In the genomic region with DNA sequence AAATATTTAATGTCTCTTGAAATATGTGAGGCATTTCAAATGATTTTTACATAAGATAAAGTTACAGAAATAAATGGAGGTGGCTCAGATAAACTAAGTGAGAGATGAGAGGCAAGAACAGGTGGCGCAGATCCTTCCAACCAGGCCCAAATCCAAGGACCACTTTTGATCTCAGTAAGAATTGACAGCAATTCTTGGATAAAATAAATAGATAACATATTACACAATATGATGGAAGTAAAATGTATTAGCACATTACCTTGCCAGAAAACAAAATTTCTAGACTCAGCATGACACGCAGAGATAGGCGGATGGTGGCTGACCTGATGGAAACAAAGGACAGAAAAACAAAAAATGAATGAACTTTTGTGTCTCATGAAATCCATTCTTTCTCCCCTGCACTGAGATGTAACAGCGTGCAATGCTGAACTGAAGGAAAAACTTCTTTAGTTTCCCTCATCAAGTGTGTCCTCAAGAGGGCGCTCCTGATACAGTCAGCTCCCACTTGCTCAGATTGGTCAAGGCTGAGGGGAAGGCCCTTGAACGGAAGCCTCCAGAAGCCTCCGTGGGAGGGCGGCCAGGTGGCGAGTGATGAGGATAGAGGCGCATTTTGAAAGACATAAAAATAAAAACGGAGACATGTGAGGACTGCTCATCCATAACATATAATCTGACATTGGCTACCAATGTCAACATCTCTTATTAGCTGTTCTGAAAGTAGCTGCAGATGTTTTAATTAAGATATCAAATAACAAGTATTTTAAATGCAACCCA, we compare ENCODE assay signal across 8 cellular contexts.
A peak's percentile ranks its signal among the peaks of the same experiment; 100 is the strongest.
DNase-seq lines count a peak whose midpoint lies in the region; ATAC-seq and TF ChIP-seq lines count a peak whose summit lies in the region.

No MANE protein-coding gene starts in this region.

- H3K4me3 ChIP-seq in GM12864 (ENCODE audit: low read depth, low read length) (no peak overlapping the region), rectal smooth muscle tissue (ENCODE audit: low read length) (peak overlapping the region; percentile 18), vagina (no peak overlapping the region)

- no peak for TF ChIP-seq POLR2A in vagina (IDR thresholded peaks at IDR 0.05)

- TF ChIP-seq CTCF in GM12864 (IDR thresholded peaks at IDR 0.05; ENCODE audit: low read depth, low read length, missing control alignments) (peak; percentile 84), vagina (IDR thresholded peaks at IDR 0.05) (peak; percentile 77 to 84 (median 84))

- H3K9ac ChIP-seq in rectal smooth muscle tissue (ENCODE audit: low read length): no peak overlapping the region

- intact Hi-C loops in head of caudate nucleus (cut with DNase I) (loop anchor here (5.0 kb wide), 2 partner anchors 157 to 247 kb away; no protein-coding TSS in a partner anchor), vagina (cut with DNase I) (loop anchor here (5.0 kb wide), 1 partner anchor 257 kb away; no protein-coding TSS in a partner anchor)

- H3K4me1 ChIP-seq in rectal smooth muscle tissue (ENCODE audit: control insufficient read depth, insufficient read depth, low read length) (no peaks in the 10 kb centered on the region), vagina (peaks cover 30% of the 10 kb centered on the region)

- H3K27ac ChIP-seq in rectal smooth muscle tissue (ENCODE audit: low read depth, low read length) (no peak overlapping the region), vagina (peak overlapping the region; percentile 86)

- peak; percentile 60 for ATAC-seq in HG02588 (IDR thresholded peaks at IDR 0.05; ENCODE audit: unreplicated experiment)

- H3K36me3 ChIP-seq in rectal smooth muscle tissue (ENCODE audit: control insufficient read depth, insufficient read depth, low read length) (no peaks in the 10 kb centered on the region), vagina (peaks cover 0 to 3% of the 10 kb centered on the region in 2 donors)

- H3K27me3 ChIP-seq in rectal smooth muscle tissue (ENCODE audit: control insufficient read depth, insufficient read depth, low read length) (no peaks in the 10 kb centered on the region), vagina (no peaks in the 10 kb centered on the region)

- peak; percentile 82 for DNase-seq in GM12864 (ENCODE audit: low read depth)
- DNase-seq in NCI-H1048 (lab: John Stamatoyannopoulos, UW): peak; percentile 34
- peak; percentile 66 for DNase-seq in SKM-1 treated with dmso at 0.1 percent for 144 hours (lab: John Stamatoyannopoulos, UW; ENCODE audit: unreplicated experiment)
- peak; percentile 62 for DNase-seq in activated naive CD4-positive, alpha-beta T cell treated with anti-CD3 and anti-CD28 coated beads, Interleukin-2, amount 50 U/mL, for 16 hours
- DNase-seq in head of caudate nucleus: peak; percentile 50 to 94 (median 80)
- DNase-seq in vagina (ENCODE audit: extremely low spot score in 2 of 2): peak in 1 of 2 donors; percentile 93

- no peaks in the 10 kb centered on the region for H3K9me3 ChIP-seq in vagina
